In the genomic region with DNA sequence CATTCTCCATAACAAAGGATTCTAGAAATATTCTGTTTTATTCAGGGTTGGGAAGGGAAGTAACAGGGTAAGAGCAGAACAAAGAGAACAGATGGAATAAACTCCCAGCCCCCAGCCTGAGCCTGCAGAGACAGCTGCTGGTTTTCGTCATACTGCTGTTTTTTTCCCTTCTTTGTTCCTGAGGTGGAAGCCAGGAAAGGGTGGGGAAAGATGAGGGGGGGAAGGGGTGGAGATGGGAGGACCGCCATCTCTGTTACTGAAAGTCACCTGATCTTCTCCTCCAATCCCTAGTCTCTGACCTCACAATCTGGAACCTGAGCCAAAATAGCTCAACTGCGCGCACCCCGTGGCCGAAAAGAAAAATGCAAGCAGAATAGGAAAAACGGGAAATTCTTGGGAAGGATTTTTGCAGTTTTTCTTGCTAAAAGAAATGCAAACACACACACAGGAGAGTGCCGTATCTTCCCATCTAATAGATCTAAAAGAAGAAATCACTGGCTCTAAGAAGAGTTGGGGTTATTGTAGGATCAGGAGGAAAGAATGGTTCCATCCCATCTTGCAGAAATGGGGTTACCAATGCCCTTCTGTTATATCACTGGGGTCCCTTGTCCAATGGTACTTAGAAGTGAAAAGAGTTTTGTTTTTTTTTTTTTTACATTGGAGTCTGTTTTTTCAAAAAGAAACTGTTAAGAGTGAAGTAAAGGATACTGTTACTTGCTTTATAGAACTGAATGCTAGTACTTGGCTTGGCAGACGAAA, we compare ENCODE assay signal across 8 cellular contexts. TPM values are rescaled to one million over a fixed set of nuclear protein-coding genes. Genes with fewer than 3 reads are reported as not detected.
DNase-seq lines count a peak whose midpoint lies in the region; ATAC-seq, FAIRE-seq and TF ChIP-seq lines count a peak whose summit lies in the region.

No MANE protein-coding gene starts in this region.

- H3K27ac Mint-ChIP-seq in endothelial cell (ENCODE audit: unreplicated experiment): peak overlapping the region; percentile 97

- intact Hi-C loops in lower lobe of right lung (cut with DNase I): no loop called here

- H3K4me3 ChIP-seq in AG10803 (ENCODE audit: low read length): no peak overlapping the region
- no peak overlapping the region for H3K4me3 ChIP-seq in lower lobe of right lung
- H3K4me3 ChIP-seq in thymus (ENCODE audit: low read length): no peak overlapping the region

- peaks cover 8% of the 10 kb centered on the region for H3K27me3 Mint-ChIP-seq in endothelial cell (ENCODE audit: unreplicated experiment)

- H3K4me1 Mint-ChIP-seq in endothelial cell (ENCODE audit: unreplicated experiment): peaks cover 56% of the 10 kb centered on the region

- FAIRE-seq in RCC 7860 (lab: Jason Lieb, UNC): peak; percentile 83

- H3K36me3 ChIP-seq in lower lobe of right lung (peaks cover 21% of the 10 kb centered on the region), thymus (ENCODE audit: control insufficient read depth, insufficient read depth) (peaks cover 8% of the 10 kb centered on the region)

- H3K27me3 ChIP-seq in lower lobe of right lung (ENCODE audit: low read depth) (no peaks in the 10 kb centered on the region), thymus (ENCODE audit: control insufficient read depth, insufficient read depth) (no peaks in the 10 kb centered on the region)

- H3K4me3 Mint-ChIP-seq in endothelial cell (ENCODE audit: unreplicated experiment): no peak overlapping the region

- TF ChIP-seq CTCF in AG10803 (conservative IDR thresholded peaks at IDR 0.05; ENCODE audit: low read length) (peak; percentile 96), endothelial cell (IDR thresholded peaks at IDR 0.05; ENCODE audit: unreplicated experiment) (peak; percentile 96), lower lobe of right lung (IDR thresholded peaks at IDR 0.05) (peak; percentile 82)

- 77% methylated on average over 9 of the region's 9 CpGs for WGBS in thymus

- peaks cover 24% of the 10 kb centered on the region for H3K36me3 Mint-ChIP-seq in endothelial cell (ENCODE audit: low read depth, unreplicated experiment)

- peaks cover 41% of the 10 kb centered on the region for H3K4me1 ChIP-seq in lower lobe of right lung
- H3K4me1 ChIP-seq in thymus (ENCODE audit: control insufficient read depth, insufficient read depth, low read length): no peaks in the 10 kb centered on the region

- H3K9me3 Mint-ChIP-seq in endothelial cell (ENCODE audit: unreplicated experiment): no peaks in the 10 kb centered on the region

- H3K27ac ChIP-seq in lower lobe of right lung (peak overlapping the region; percentile 82), thymus (ENCODE audit: low read depth) (peak overlapping the region; percentile 26)

- ATAC-seq in lower lobe of right lung (peak; percentile 88 to 91), GM19351 (IDR thresholded peaks at IDR 0.05; ENCODE audit: unreplicated experiment) (no peak)

- H3K9me3 ChIP-seq in lower lobe of right lung: no peaks in the 10 kb centered on the region
- no peaks in the 10 kb centered on the region for H3K9me3 ChIP-seq in thymus (ENCODE audit: control insufficient read depth)

- DNase-seq in AG10803 (ENCODE audit: low read depth) (peak; percentile 97), HT-29 (ENCODE audit: low spot score) (peak; percentile 92), RCC 7860 (ENCODE audit: low spot score) (peak; percentile 86), endothelial cell (ENCODE audit: low spot score) (peak; percentile 75), lower lobe of right lung (peak; percentile 60)
- DNase-seq in activated CD4-positive, alpha-beta T cell treated with anti-CD3 and anti-CD28 coated beads for 48 hours: no peak

RNA-seq across cellular contexts. Expression of gene DIAPH1, which starts 57.9 kb away (rescaled TPM):
- total RNA-seq in HT-29 (2014; rRNA removed; shearing (Covaris generic)): 52.1 and 74.7 TPM in 2 replicates
- total RNA-seq in endothelial cell (ENCODE audit: unreplicated experiment) (149 TPM), lower lobe of right lung (118 TPM)
- 80.0 TPM for polyA plus RNA-seq in thymus
